Comparison of ENCODE assay signal across 14 cellular contexts in the genomic region with DNA sequence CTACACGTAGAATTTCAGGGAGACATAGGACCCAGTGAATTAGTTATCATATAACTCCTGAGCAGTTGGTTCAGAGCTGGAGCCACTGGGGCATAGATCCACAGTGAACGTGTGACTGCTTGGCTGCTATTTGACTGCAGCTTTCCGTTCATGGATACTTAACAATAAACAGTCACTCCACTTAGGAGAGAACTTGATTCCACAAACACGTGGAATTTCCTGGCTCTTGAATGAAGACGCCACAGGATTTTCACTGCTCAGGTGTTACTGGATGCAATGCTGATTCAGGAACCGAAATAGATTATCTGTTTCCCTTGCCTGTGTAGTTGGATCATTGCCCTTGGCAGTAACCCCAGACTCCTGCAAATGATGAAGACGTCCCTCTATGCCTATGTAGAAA.
DNase-seq lines count a peak whose midpoint lies in the region; ATAC-seq and TF ChIP-seq lines count a peak whose summit lies in the region.
"Had no signal": no experiment of that assay in that cellular context is flagged by ENCODE, and none has a peak within 500 bp of the region (broad histone marks: within the 10 kb centered on the region; RNA-seq: fewer than 3 reads in every experiment).

No MANE protein-coding gene starts in this region.

- 66 to 70% methylated on average over 7 of the region's 7 CpGs for WGBS in testis, 2 donors

- H3K4me2 ChIP-seq in PC-3 (ENCODE audit: low read length), result no peak overlapping the region

- CTCF ChIA-PET in PC-3 (lab: Charles Lee), result no interaction called here

- H3K27me3 ChIP-seq in PC-3 (ENCODE audit: low read length) (no peaks in the 10 kb centered on the region), testis (no peaks in the 10 kb centered on the region)

- TF ChIP-seq POLR2A in testis (IDR thresholded peaks at IDR 0.05), result no peak

- H4K20me1 ChIP-seq in PC-3 (ENCODE audit: low read length), result no peaks in the 10 kb centered on the region

- H2AFZ ChIP-seq in PC-3 (ENCODE audit: low read length), result no peak overlapping the region

- intact Hi-C loops in Right ventricle myocardium superior (cut with DNase I) (no loop called here), PC-3 (cut with micrococcal nuclease) (no loop called here), testis (cut with DNase I; ENCODE audit: low total_unique reads) (no loop called here)

- DNase-seq in NCI-H146 (lab: John Stamatoyannopoulos, UW), result peak; percentile 39
- no peak for DNase-seq in NCI-H146 treated with DMSO at 0.1 percent for 48 hours (lab: John Stamatoyannopoulos, UW; ENCODE audit: unreplicated experiment)
- DNase-seq in NCI-H748 treated with DMSO at 0.1 percent for 48 hours (lab: John Stamatoyannopoulos, UW), result peak; percentile 55
- no peak for DNase-seq in Right ventricle myocardium superior
- peak; percentile 48 for DNase-seq in retinal pigment epithelial cell (ENCODE audit: low read depth)
- no peak for DNase-seq in PC-3
- DNase-seq in testis, result no peak
- no peak for DNase-seq in midbrain (lab: John Stamatoyannopoulos, UW)
- DNase-seq: activated gamma-delta T cell treated with Interleukin-2 at 50 U/mL for 16 hours, aorta, NCI-H1048 had no signal

- H3K4me3 ChIP-seq in retinal pigment epithelial cell (ENCODE audit: low read length) (no peak overlapping the region), PC-3 (ENCODE audit: low read length) (no peak overlapping the region), testis (no peak overlapping the region)
- H3K4me3 ChIP-seq: coronary artery had no signal

- no peak for TF ChIP-seq CTCF in retinal pigment epithelial cell (conservative IDR thresholded peaks at IDR 0.05; ENCODE audit: low read depth, low read length)
- no peak for TF ChIP-seq CTCF in PC-3 (conservative IDR thresholded peaks at IDR 0.05; ENCODE audit: low read depth, low read length)
- no peak for TF ChIP-seq CTCF in testis (IDR thresholded peaks at IDR 0.05)

- H3K36me3 ChIP-seq in PC-3 (ENCODE audit: low read depth, low read length), result no peaks in the 10 kb centered on the region
- H3K36me3 ChIP-seq in testis (ENCODE audit: low read depth, missing control alignments), result no peaks in the 10 kb centered on the region

- ATAC-seq in Right ventricle myocardium superior (ENCODE audit: poor library complexity), result peak; percentile 91
- no peak for ATAC-seq in PC-3
- ATAC-seq: esophagus mucosa; stimulated activated memory B cell treated with anti-CD40 and anti-IgM and Interleukin-4, amounts not matched to agents 10 μg/mL and 1 μg/mL and 100 μg/mL, for 72 hours had no signal

- H3K9me3 ChIP-seq in PC-3 (ENCODE audit: low read length) (no peaks in the 10 kb centered on the region), testis (no peaks in the 10 kb centered on the region)

- POLR2A ChIA-PET in PC-3 (lab: Charles Lee; ENCODE audit: unreplicated experiment), result no interaction called here

- no peaks in the 10 kb centered on the region for H3K79me2 ChIP-seq in PC-3 (ENCODE audit: low read length)

- H3K4me1 ChIP-seq in PC-3 (ENCODE audit: insufficient read depth, low read length) (no peaks in the 10 kb centered on the region), testis (no peaks in the 10 kb centered on the region)

- H3F3A ChIP-seq in PC-3 (ENCODE audit: low read length, unreplicated experiment), result no peaks in the 10 kb centered on the region

- H3K9me2 ChIP-seq in PC-3 (replicated peaks; ENCODE audit: low read length), result no peaks in the 10 kb centered on the region

- no peak overlapping the region for H3K9ac ChIP-seq in PC-3 (ENCODE audit: low read length)

- H3K27ac ChIP-seq in PC-3 (ENCODE audit: low read length) (no peak overlapping the region), testis (no peak overlapping the region)
- H3K27ac ChIP-seq: coronary artery had no signal

- BruUV-seq in PC-3 (replicated peaks; lab: Mats Ljungman, UMichigan), result no TSS peak

Comparison
In these comparisons a context has a peak if more than half of its experiments do, and no peak if none do; other contexts are left out.
1. DNase-seq: peak in NCI-H146 (single experiment), NCI-H748 treated with DMSO at 0.1 percent for 48 hours (single experiment) and retinal pigment epithelial cell (single experiment); none in NCI-H146 treated with DMSO at 0.1 percent for 48 hours (single experiment), Right ventricle myocardium superior (single experiment), PC-3 (single experiment), testis (single experiment) and midbrain (single experiment).